ENCODE assay signal across 21 cellular contexts in the genomic region with DNA sequence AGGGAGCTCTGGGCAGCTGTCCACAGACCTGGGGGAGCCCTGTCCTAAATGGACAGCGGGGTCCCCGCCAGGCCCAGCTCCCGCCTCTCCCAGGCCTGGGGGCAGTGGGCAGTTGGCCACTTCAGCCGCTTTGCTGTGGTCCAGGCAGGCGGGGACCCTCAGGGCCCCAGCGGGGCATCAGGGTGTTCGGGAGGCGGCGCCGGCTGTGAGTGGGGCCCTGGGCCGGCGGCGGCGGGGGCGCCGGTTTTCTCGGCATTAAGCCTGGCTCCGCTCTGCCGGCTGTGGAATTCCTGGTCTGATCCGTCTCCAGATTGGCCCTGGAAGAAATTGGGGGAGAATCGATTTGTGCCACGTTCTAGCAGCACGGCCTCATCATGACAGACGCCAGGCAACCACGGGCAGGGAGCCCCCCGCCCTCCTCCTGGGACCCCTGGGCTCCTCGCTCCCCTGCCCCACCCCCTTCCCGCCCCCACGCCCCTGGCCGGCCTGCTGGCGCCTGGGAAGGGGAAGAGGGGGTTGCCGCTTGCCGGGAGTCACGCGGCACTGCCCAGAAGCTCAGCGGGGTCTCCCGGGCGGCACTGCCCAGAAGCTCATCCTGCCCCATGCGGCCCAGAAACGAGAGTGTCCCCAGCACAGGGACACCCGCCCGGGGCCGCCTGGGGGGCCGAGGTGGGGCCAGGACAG. TPM values are rescaled to one million over a fixed set of nuclear protein-coding genes. Genes with fewer than 3 reads are reported as not detected.
A peak's percentile ranks its signal among the peaks of the same experiment; 100 is the strongest.
DNase-seq lines count a peak whose midpoint lies in the region; ATAC-seq and TF ChIP-seq lines count a peak whose summit lies in the region.
"Had no signal": no experiment of that assay in that cellular context is flagged by ENCODE, and none has a peak within 500 bp of the region (broad histone marks: within the 10 kb centered on the region; RNA-seq: fewer than 3 reads in every experiment).

No MANE protein-coding gene starts in this region.

- ATAC-seq in stimulated activated naive B cell treated with anti-CD40 and anti-IgM and Interleukin-4, amounts not matched to agents 10 μg/mL and 1 μg/mL and 100 μg/mL, for 72 hours (replicated peaks): no peak

- H3K9me3 ChIP-seq in tibial nerve: peaks cover 0 to 15% (median 0%) of the 10 kb centered on the region in 4 donors

- H3K27ac ChIP-seq in layer of hippocampus (ENCODE audit: low read depth, low read length): peak overlapping the region; percentile 57
- peak overlapping the region in 3 of 4 donors; percentile 2 to 80 (median 74) for H3K27ac ChIP-seq in tibial nerve
- H3K27ac ChIP-seq: 22Rv1; BLaER1 treated with 17β-estradiol and CSF1 and Interleukin-3, amounts not matched to agents 10 nM and 100 nM; HL-60 had no signal

- DNase-seq in DMS 273 (lab: John Stamatoyannopoulos, UW; ENCODE audit: unreplicated experiment) (peak; percentile 67), DMS 273 treated with DMSO at 0.1 percent for 48 hours (lab: John Stamatoyannopoulos, UW) (no peak), NCI-H2227 (lab: John Stamatoyannopoulos, UW; ENCODE audit: unreplicated experiment) (peak; percentile 49), tibial nerve (ENCODE audit: low spot score in 2 of 2) (no peak), SW480 (ENCODE audit: low spot score) (no peak), erythroblast (lab: John Stamatoyannopoulos, UW) (no peak)
- no peak for DNase-seq in stimulated activated naive B cell treated with anti-CD40 and anti-IgM and Interleukin-4, amounts not matched to agents 10 μg/mL and 1 μg/mL and 100 μg/mL, for 72 hours
- DNase-seq: CD8-positive, alpha-beta memory T cell; DMS153; NCI-H1105 treated with DMSO at 0.1 percent for 48 hours; NCI-H187 treated with DMSO at 0.1 percent for 48 hours; NCI-H510A; NCI-H82; PC-3 had no signal

- TF ChIP-seq EP300 in tibial nerve (IDR thresholded peaks at IDR 0.05): no peak

- no peaks in the 10 kb centered on the region for H3K36me3 ChIP-seq in tibial nerve
- H3K36me3 ChIP-seq: BLaER1 treated with 17β-estradiol and CSF1 and Interleukin-3, amounts not matched to agents 10 nM and 100 nM; SJCRH30 had no signal

- no peak for TF ChIP-seq CTCF in tibial nerve (IDR thresholded peaks at IDR 0.05)

- H3K27me3 ChIP-seq in layer of hippocampus (ENCODE audit: control insufficient read depth, insufficient read depth, low read length): no peaks in the 10 kb centered on the region
- peaks cover 0 to 66% of the 10 kb centered on the region in 2 donors for H3K27me3 ChIP-seq in tibial nerve
- H3K27me3 ChIP-seq: SJCRH30 had no signal

- H3K4me1 ChIP-seq in tibial nerve: peaks cover 0 to 55% (median 28%) of the 10 kb centered on the region in 4 donors

- H3K36me3 Mint-ChIP-seq in stimulated activated naive B cell treated with anti-CD40 and anti-IgM and Interleukin-4, amounts not matched to agents 10 μg/mL and 1 μg/mL and 100 μg/mL, for 72 hours: peaks cover 0 to 3% of the 10 kb centered on the region in 2 donors
- H3K36me3 Mint-ChIP-seq: CD8-positive, alpha-beta memory T cell had no signal

- no peaks in the 10 kb centered on the region for H3K4me1 Mint-ChIP-seq in stimulated activated naive B cell treated with anti-CD40 and anti-IgM and Interleukin-4, amounts not matched to agents 10 μg/mL and 1 μg/mL and 100 μg/mL, for 72 hours

- peak overlapping the region in 1 of 4 donors; percentile 4 for H3K4me3 ChIP-seq in tibial nerve
- H3K4me3 ChIP-seq: BLaER1 treated with 17β-estradiol and CSF1 and Interleukin-3, amounts not matched to agents 10 nM and 100 nM; SJCRH30 had no signal

- WGBS in tibial nerve, 2 donors: 19 to 23% methylated on average over 5 to 27 of the region's 44 CpGs

- H3K9me3 Mint-ChIP-seq in stimulated activated naive B cell treated with anti-CD40 and anti-IgM and Interleukin-4, amounts not matched to agents 10 μg/mL and 1 μg/mL and 100 μg/mL, for 72 hours: peaks cover 1 to 10% of the 10 kb centered on the region in 2 donors

- H3K4me3 Mint-ChIP-seq in stimulated activated naive B cell treated with anti-CD40 and anti-IgM and Interleukin-4, amounts not matched to agents 10 μg/mL and 1 μg/mL and 100 μg/mL, for 72 hours: no peak overlapping the region
- H3K4me3 Mint-ChIP-seq: CD8-positive, alpha-beta memory T cell had no signal

- peaks cover 11 to 12% of the 10 kb centered on the region in 2 donors for H3K27me3 Mint-ChIP-seq in stimulated activated naive B cell treated with anti-CD40 and anti-IgM and Interleukin-4, amounts not matched to agents 10 μg/mL and 1 μg/mL and 100 μg/mL, for 72 hours

- TF ChIP-seq POLR2A in tibial nerve (IDR thresholded peaks at IDR 0.05): no peak
- no peak for TF ChIP-seq POLR2A in erythroblast (IDR thresholded peaks at IDR 0.05; ENCODE audit: low read length)

- no peak overlapping the region for H3K27ac Mint-ChIP-seq in stimulated activated naive B cell treated with anti-CD40 and anti-IgM and Interleukin-4, amounts not matched to agents 10 μg/mL and 1 μg/mL and 100 μg/mL, for 72 hours
- H3K27ac Mint-ChIP-seq: CD8-positive, alpha-beta memory T cell had no signal

RNA-seq across cellular contexts. Expression of gene SSTR5, which starts 28.6 kb away (rescaled TPM):
- not detected for total RNA-seq in tibial nerve
- total RNA-seq: CD8-positive, alpha-beta memory T cell; H4 had no signal

RNA-seq across cellular contexts. Expression of gene C1QTNF8, which starts 52.1 kb away (rescaled TPM):
- total RNA-seq in tibial nerve: not detected
- total RNA-seq: CD8-positive, alpha-beta memory T cell; H4; LHCN-M2; PC-3; SJCRH30 had no signal

Comparison
In these comparisons a context has a peak if more than half of its experiments do, and no peak if none do; other contexts are left out.
1. DNase-seq: peak in DMS 273 (single experiment) and NCI-H2227 (single experiment); none in DMS 273 treated with DMSO at 0.1 percent for 48 hours (single experiment), tibial nerve (0 of 2), SW480 (single experiment), stimulated activated naive B cell treated with anti-CD40 and anti-IgM and Interleukin-4, amounts not matched to agents 10 μg/mL and 1 μg/mL and 100 μg/mL, for 72 hours (single experiment) and erythroblast (0 of 2).